16 cellular contexts compared by ENCODE assay signal in genomic region chr15:70398694-70399093, GRCh38.
DNase-seq lines count a peak whose midpoint lies in the region; ATAC-seq and TF ChIP-seq lines count a peak whose summit lies in the region.
"Had no signal": no experiment of that assay in that cellular context is flagged by ENCODE, and none has a peak within 500 bp of the region (broad histone marks: within the 10 kb centered on the region; RNA-seq: fewer than 3 reads in every experiment).

No MANE protein-coding gene starts in this region.

- no peak overlapping the region for H4K8ac ChIP-seq in IMR-90 (ENCODE audit: low read depth in 2 of 2, low read length in 2 of 2)

- no peak overlapping the region for H3K56ac ChIP-seq in IMR-90 (ENCODE audit: extremely low read depth, insufficient read depth, low read length)

- no peak overlapping the region for H2BK120ac ChIP-seq in IMR-90 (ENCODE audit: low read depth, low read length)

- H4K20me1 ChIP-seq in IMR-90 (ENCODE audit: insufficient read depth, low read length) (no peaks in the 10 kb centered on the region), osteoblast (ENCODE audit: insufficient read depth, low read length) (no peaks in the 10 kb centered on the region)

- H4K5ac ChIP-seq in IMR-90 (ENCODE audit: low read depth, low read length): no peak overlapping the region

- POLR2A ChIA-PET in IMR-90 (lab: Charles Lee; ENCODE audit: unreplicated experiment): no interaction called here
- POLR2A ChIA-PET in RWPE1 (lab: Yijun Ruan, JAX; ENCODE audit: low non-redundant PET): no interaction called here

- no peaks in the 10 kb centered on the region for H3K36me3 ChIP-seq in IMR-90 (ENCODE audit: control insufficient read depth, insufficient read depth, low read length)
- H3K36me3 ChIP-seq in RWPE2 (ENCODE audit: low read depth): no peaks in the 10 kb centered on the region
- H3K36me3 ChIP-seq in osteoblast (ENCODE audit: insufficient read depth, low read length): no peaks in the 10 kb centered on the region

- TF ChIP-seq POLR2A in IMR-90 (IDR thresholded peaks at IDR 0.05; ENCODE audit: low read depth, low read length): no peak

- no peak overlapping the region for H2BK5ac ChIP-seq in IMR-90 (ENCODE audit: low read depth, low read length, poor library complexity, severe bottlenecking)

- CTCF ChIA-PET in IMR-90 (lab: Yijun Ruan, JAX) (no interaction called here), RWPE1 (lab: Yijun Ruan, JAX) (interaction anchor here (0.7 kb wide), 1 partner anchor 43 kb away, joined by 3 read pairs; no protein-coding TSS in a partner anchor)

- no peak overlapping the region for H3K9ac ChIP-seq in IMR-90 (ENCODE audit: low read depth, low read length)
- H3K9ac ChIP-seq: GM23248 had no signal

- WGBS in IMR-90 (ENCODE audit: extremely low coverage in 2 of 2, insufficient read length in 1 of 2), 2 experiments: 80% methylated on average over 1 of the region's 4 CpGs; no CpG with 5 or more reads in 1 of the 2 experiments

- TF ChIP-seq RAD21 in IMR-90 (IDR thresholded peaks at IDR 0.05; ENCODE audit: low read length): no peak
- TF ChIP-seq RAD21 in Ishikawa (IDR thresholded peaks at IDR 0.05; ENCODE audit: low read depth): no peak

- ATAC-seq in IMR-90 (ENCODE audit: low read depth) (no peak), RWPE2 (ENCODE audit: low read depth) (no peak; the same call in 2 of the 3 replicates), esophagus mucosa (peak; percentile 13)

- H3K4me1 ChIP-seq in IMR-90 (ENCODE audit: control insufficient read depth, insufficient read depth, low read length) (no peaks in the 10 kb centered on the region), RWPE2 (ENCODE audit: insufficient read depth, poor library complexity, severe bottlenecking) (no peaks in the 10 kb centered on the region), osteoblast (ENCODE audit: insufficient read depth, low read length) (peaks cover 15% of the 10 kb centered on the region)

- H4K91ac ChIP-seq in IMR-90 (ENCODE audit: insufficient read depth, low read depth, low read length): no peak overlapping the region

- H3K18ac ChIP-seq in IMR-90 (ENCODE audit: low read depth, low read length): no peak overlapping the region

- no peaks in the 10 kb centered on the region for H3K9me1 ChIP-seq in IMR-90 (ENCODE audit: insufficient read depth, low read length)

- no peaks in the 10 kb centered on the region for H3K9me3 ChIP-seq in IMR-90 (ENCODE audit: control insufficient read depth, insufficient read depth, low read length)
- no peaks in the 10 kb centered on the region for H3K9me3 ChIP-seq in RWPE2 (ENCODE audit: severe bottlenecking)
- no peaks in the 10 kb centered on the region for H3K9me3 ChIP-seq in osteoblast (ENCODE audit: low read depth, low read length)

- no peak overlapping the region for H3K4ac ChIP-seq in IMR-90 (ENCODE audit: low read depth, low read length)

- BruUV-seq in IMR-90 (replicated peaks; lab: Mats Ljungman, UMichigan): no TSS peak

- TF ChIP-seq CTCF in IMR-90 (conservative IDR thresholded peaks at IDR 0.05; ENCODE audit: low read depth, low read length) (no peak), RWPE2 (IDR thresholded peaks at IDR 0.05; ENCODE audit: poor library complexity, severe bottlenecking) (no peak), osteoblast (IDR thresholded peaks at IDR 0.05; ENCODE audit: extremely low read depth, low read depth, low read length) (no peak), RWPE1 (conservative IDR thresholded peaks at IDR 0.05; ENCODE audit: low read depth) (no peak)

- H3K79me1 ChIP-seq in IMR-90 (ENCODE audit: low read depth in 1 of 2, low read length in 2 of 2): no peaks in the 10 kb centered on the region

- 0 out of 2 replicates have a peak, but pooled peaks have one; percentile 0 for TF ChIP-seq EP300 in Ishikawa (IDR thresholded peaks at IDR 0.05; ENCODE audit: borderline replicate concordance)

- H3K4me2 ChIP-seq in IMR-90 (ENCODE audit: low read depth, low read length): no peak overlapping the region
- H3K4me2 ChIP-seq in osteoblast (ENCODE audit: insufficient read depth, low read length): no peak overlapping the region

- no peak overlapping the region for H3K23ac ChIP-seq in IMR-90 (ENCODE audit: low read depth, low read length)

- DNase-seq in IMR-90: no peak
- peak; percentile 27 for DNase-seq in RWPE2 (ENCODE audit: low spot score)
- no peak for DNase-seq in osteoblast (ENCODE audit: insufficient read length, low spot score, missing footprints)
- no peak for DNase-seq in RWPE1 (ENCODE audit: low spot score)
- DNase-seq in activated naive CD4-positive, alpha-beta T cell (lab: John Stamatoyannopoulos, UW): no peak
- DNase-seq: AML-193; CD4-positive, alpha-beta memory T cell; DMS79; GDM1; GM23248; HCEC 1CT; KBM-7 had no signal

- no peak overlapping the region for H2AK5ac ChIP-seq in IMR-90 (ENCODE audit: low read depth, low read length)

- H3K27me3 ChIP-seq in IMR-90 (ENCODE audit: control insufficient read depth, insufficient read depth, low read length) (peaks cover 74% of the 10 kb centered on the region), RWPE2 (ENCODE audit: insufficient read depth, poor library complexity, severe bottlenecking) (no peaks in the 10 kb centered on the region), osteoblast (ENCODE audit: insufficient read depth, low read length) (peaks cover 64% of the 10 kb centered on the region)

- H2BK20ac ChIP-seq in IMR-90 (ENCODE audit: low read depth, low read length): no peak overlapping the region

- no peaks in the 10 kb centered on the region for H3K79me2 ChIP-seq in osteoblast (ENCODE audit: insufficient read depth, low read length)

- H3K27ac ChIP-seq in IMR-90 (ENCODE audit: insufficient read depth, low read length) (no peak overlapping the region), RWPE2 (ENCODE audit: poor library complexity, severe bottlenecking) (no peak overlapping the region), osteoblast (ENCODE audit: low read depth, low read length) (no peak overlapping the region), RWPE1 (no peak overlapping the region)
- H3K27ac ChIP-seq: C4-2B, GM23248, HL-60 had no signal

- in situ Hi-C loops in IMR-90 (cut with MboI; ENCODE audit: low sequenced_read_pairs): no loop called here

- no peak overlapping the region for H2BK15ac ChIP-seq in IMR-90 (ENCODE audit: low read depth, low read length)

- H3K4me3 ChIP-seq in IMR-90 (ENCODE audit: insufficient read depth, low read depth, low read length) (no peak overlapping the region), RWPE2 (ENCODE audit: severe bottlenecking) (no peak overlapping the region), osteoblast (ENCODE audit: insufficient read depth, low read length) (no peak overlapping the region)
- H3K4me3 ChIP-seq: GM23248 had no signal

- H2AK9ac ChIP-seq in IMR-90 (replicated peaks; ENCODE audit: low read depth, low read length, poor library complexity): no peak overlapping the region

- no peak overlapping the region for H2AFZ ChIP-seq in IMR-90 (replicated peaks; ENCODE audit: low read length, poor library complexity)
- no peak overlapping the region for H2AFZ ChIP-seq in osteoblast (ENCODE audit: low read length)
- H2AFZ ChIP-seq: GM23248 had no signal

- H3K14ac ChIP-seq in IMR-90 (replicated peaks; ENCODE audit: low read depth, low read length): no peak overlapping the region

- dilution Hi-C loops in IMR-90 (cut with HindIII; ENCODE audit: low sequenced_read_pairs, unreplicated experiment): no loop called here

- intact Hi-C loops in IMR-90 (cut with micrococcal nuclease): no loop called here

TF ChIP-seq in IMR-90, 13 proteins besides CTCF, POLR2A, EP300 and RAD21:
- no peak for TF ChIP-seq MAZ (IDR thresholded peaks at IDR 0.05; ENCODE audit: borderline replicate concordance, low read depth, low read length)
- TF ChIP-seq MAFK (IDR thresholded peaks at IDR 0.05; ENCODE audit: low read depth, low read length): peak; percentile 47

TF ChIP-seq in Ishikawa, 13 proteins besides CTCF, POLR2A, EP300 and RAD21:
- TF ChIP-seq TAF1 (IDR thresholded peaks at IDR 0.05; ENCODE audit: low read depth) (no peak), MAX (IDR thresholded peaks at IDR 0.05) (no peak), CREB1 (IDR thresholded peaks at IDR 0.05; ENCODE audit: low read depth) (no peak), REST (IDR thresholded peaks at IDR 0.05; ENCODE audit: low read depth) (no peak)
